1 cellular context compared by ENCODE assay signal in genomic region chr16:72099377-72099818, GRCh38.
TF ChIP-seq lines count a peak whose summit lies in the region.

No MANE protein-coding gene starts in this region.

TF ChIP-seq in HepG2, 621 proteins besides CTCF, POLR2A, EP300 and RAD21 (continues in another document):
- peak; percentile 40; the same call in 1 of the 2 replicates for TF ChIP-seq ZBTB49 (CRISPR knock-in tag; IDR thresholded peaks at IDR 0.05; ENCODE audit: borderline replicate concordance)
- peak; percentile 22; the same call in 1 of the 2 replicates for TF ChIP-seq HDAC2 (CRISPR knock-in tag; IDR thresholded peaks at IDR 0.05)
- peak; percentile 44; the same call in 1 of the 2 replicates for TF ChIP-seq SALL1 (CRISPR knock-in tag; IDR thresholded peaks at IDR 0.05)
- no peak for TF ChIP-seq NFE2L2 (IDR thresholded peaks at IDR 0.05; ENCODE audit: low read length)
- TF ChIP-seq ZNF264 (CRISPR knock-in tag; IDR thresholded peaks at IDR 0.05): no peak
- TF ChIP-seq BCL3 (CRISPR knock-in tag; IDR thresholded peaks at IDR 0.05): peak; percentile 71; the same call in 1 of the 2 replicates
- no peak for TF ChIP-seq SMARCE1 (IDR thresholded peaks at IDR 0.05; ENCODE audit: borderline replicate concordance)
- no peak for TF ChIP-seq CEBPG (CRISPR knock-in tag; IDR thresholded peaks at IDR 0.05)
- peak; percentile 46; the same call in 1 of the 2 replicates for TF ChIP-seq ZNF331 (CRISPR knock-in tag; IDR thresholded peaks at IDR 0.05)
- TF ChIP-seq GATA4 (IDR thresholded peaks at IDR 0.05; ENCODE audit: borderline replicate concordance, low read depth): no peak
- peak; percentile 73; the same call in 1 of the 2 replicates for TF ChIP-seq IRF2 (CRISPR knock-in tag; IDR thresholded peaks at IDR 0.05)
- TF ChIP-seq HNF4G (IDR thresholded peaks at IDR 0.05; ENCODE audit: borderline replicate concordance, low read depth, low read length): 0 out of 2 replicates have a peak, but pooled peaks have one; percentile 17
- no peak for TF ChIP-seq HNF4G (CRISPR knock-in tag; IDR thresholded peaks at IDR 0.05; ENCODE audit: borderline replicate concordance, low read depth)
- peak; percentile 25; the same call in 1 of the 2 replicates for TF ChIP-seq POLR2AphosphoS5 (IDR thresholded peaks at IDR 0.05; ENCODE audit: low read depth, low read length)
- no peak for TF ChIP-seq TBL1XR1 (IDR thresholded peaks at IDR 0.05; ENCODE audit: borderline replicate concordance, low read length, partially characterized antibody)
- 0 out of 2 replicates have a peak, but pooled peaks have one; percentile 5 for TF ChIP-seq ETV6 (CRISPR knock-in tag; conservative IDR thresholded peaks at IDR 0.05)
- TF ChIP-seq, protein P1, sequence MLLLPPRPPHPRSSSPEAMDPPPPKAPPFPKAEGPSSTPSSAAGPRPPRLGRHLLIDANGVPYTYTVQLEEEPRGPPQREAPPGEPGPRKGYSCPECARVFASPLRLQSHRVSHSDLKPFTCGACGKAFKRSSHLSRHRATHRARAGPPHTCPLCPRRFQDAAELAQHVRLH (CRISPR knock-in tag; IDR thresholded peaks at IDR 0.05; ENCODE audit: borderline replicate concordance, low read depth): no peak
- TF ChIP-seq, protein P2, sequence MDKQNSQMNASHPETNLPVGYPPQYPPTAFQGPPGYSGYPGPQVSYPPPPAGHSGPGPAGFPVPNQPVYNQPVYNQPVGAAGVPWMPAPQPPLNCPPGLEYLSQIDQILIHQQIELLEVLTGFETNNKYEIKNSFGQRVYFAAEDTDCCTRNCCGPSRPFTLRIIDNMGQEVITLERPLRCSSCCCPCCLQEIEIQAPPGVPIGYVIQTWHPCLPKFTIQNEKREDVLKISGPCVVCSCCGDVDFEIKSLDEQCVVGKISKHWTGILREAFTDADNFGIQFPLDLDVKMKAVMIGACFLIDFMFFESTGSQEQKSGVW (CRISPR knock-in tag; IDR thresholded peaks at IDR 0.05; ENCODE audit: borderline replicate concordance): no peak
- TF ChIP-seq, protein P3, sequence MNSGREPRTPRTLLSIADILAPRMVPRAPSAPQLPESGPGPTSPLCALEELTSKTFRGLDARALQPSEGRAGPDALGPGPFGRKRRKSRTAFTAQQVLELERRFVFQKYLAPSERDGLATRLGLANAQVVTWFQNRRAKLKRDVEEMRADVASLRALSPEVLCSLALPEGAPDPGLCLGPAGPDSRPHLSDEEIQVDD (CRISPR knock-in tag; IDR thresholded peaks at IDR 0.05; ENCODE audit: borderline replicate concordance): 0 out of 2 replicates have a peak, but pooled peaks have one; percentile 35
- no peak for TF ChIP-seq ARID2 (CRISPR knock-in tag; IDR thresholded peaks at IDR 0.05; ENCODE audit: borderline replicate concordance)
- TF ChIP-seq RAD51 (IDR thresholded peaks at IDR 0.05; ENCODE audit: borderline replicate concordance): no peak
- TF ChIP-seq GPN1 (CRISPR knock-in tag; IDR thresholded peaks at IDR 0.05; ENCODE audit: borderline replicate concordance): no peak
- TF ChIP-seq ZNF138 (CRISPR knock-in tag; IDR thresholded peaks at IDR 0.05; ENCODE audit: low read depth): 0 out of 2 replicates have a peak, but pooled peaks have one; percentile 76
- no peak for TF ChIP-seq AHR (CRISPR knock-in tag; IDR thresholded peaks at IDR 0.05)
- TF ChIP-seq GABPB1 (CRISPR knock-in tag; IDR thresholded peaks at IDR 0.05): 0 out of 2 replicates have a peak, but pooled peaks have one; percentile 11
- peak; percentile 43; the same call in 1 of the 2 replicates for TF ChIP-seq BHLHE40 (IDR thresholded peaks at IDR 0.05; ENCODE audit: low read length)
- TF ChIP-seq, protein P4, sequence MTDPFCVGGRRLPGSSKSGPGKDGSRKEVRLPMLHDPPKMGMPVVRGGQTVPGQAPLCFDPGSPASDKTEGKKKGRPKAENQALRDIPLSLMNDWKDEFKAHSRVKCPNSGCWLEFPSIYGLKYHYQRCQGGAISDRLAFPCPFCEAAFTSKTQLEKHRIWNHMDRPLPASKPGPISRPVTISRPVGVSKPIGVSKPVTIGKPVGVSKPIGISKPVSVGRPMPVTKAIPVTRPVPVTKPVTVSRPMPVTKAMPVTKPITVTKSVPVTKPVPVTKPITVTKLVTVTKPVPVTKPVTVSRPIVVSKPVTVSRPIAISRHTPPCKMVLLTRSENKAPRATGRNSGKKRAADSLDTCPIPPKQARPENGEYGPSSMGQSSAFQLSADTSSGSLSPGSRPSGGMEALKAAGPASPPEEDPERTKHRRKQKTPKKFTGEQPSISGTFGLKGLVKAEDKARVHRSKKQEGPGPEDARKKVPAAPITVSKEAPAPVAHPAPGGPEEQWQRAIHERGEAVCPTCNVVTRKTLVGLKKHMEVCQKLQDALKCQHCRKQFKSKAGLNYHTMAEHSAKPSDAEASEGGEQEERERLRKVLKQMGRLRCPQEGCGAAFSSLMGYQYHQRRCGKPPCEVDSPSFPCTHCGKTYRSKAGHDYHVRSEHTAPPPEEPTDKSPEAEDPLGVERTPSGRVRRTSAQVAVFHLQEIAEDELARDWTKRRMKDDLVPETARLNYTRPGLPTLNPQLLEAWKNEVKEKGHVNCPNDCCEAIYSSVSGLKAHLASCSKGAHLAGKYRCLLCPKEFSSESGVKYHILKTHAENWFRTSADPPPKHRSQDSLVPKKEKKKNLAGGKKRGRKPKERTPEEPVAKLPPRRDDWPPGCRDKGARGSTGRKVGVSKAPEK (CRISPR knock-in tag; IDR thresholded peaks at IDR 0.05; ENCODE audit: borderline replicate concordance): no peak
- TF ChIP-seq, protein P5, sequence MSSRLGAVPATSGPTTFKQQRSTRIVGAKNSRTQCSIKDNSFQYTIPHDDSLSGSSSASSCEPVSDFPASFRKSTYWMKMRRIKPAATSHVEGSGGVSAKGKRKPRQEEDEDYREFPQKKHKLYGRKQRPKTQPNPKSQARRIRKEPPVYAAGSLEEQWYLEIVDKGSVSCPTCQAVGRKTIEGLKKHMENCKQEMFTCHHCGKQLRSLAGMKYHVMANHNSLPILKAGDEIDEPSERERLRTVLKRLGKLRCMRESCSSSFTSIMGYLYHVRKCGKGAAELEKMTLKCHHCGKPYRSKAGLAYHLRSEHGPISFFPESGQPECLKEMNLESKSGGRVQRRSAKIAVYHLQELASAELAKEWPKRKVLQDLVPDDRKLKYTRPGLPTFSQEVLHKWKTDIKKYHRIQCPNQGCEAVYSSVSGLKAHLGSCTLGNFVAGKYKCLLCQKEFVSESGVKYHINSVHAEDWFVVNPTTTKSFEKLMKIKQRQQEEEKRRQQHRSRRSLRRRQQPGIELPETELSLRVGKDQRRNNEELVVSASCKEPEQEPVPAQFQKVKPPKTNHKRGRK (CRISPR knock-in tag; IDR thresholded peaks at IDR 0.05): no peak
- no peak for TF ChIP-seq ZFP36L2 (CRISPR knock-in tag; IDR thresholded peaks at IDR 0.05)
- TF ChIP-seq ZNF788 (CRISPR knock-in tag; IDR thresholded peaks at IDR 0.05; ENCODE audit: borderline replicate concordance): 0 out of 2 replicates have a peak, but pooled peaks have one; percentile 26
- no peak for TF ChIP-seq ZFYVE20 (CRISPR knock-in tag; IDR thresholded peaks at IDR 0.05; ENCODE audit: borderline replicate concordance, low read depth)
- no peak for TF ChIP-seq MAFF (IDR thresholded peaks at IDR 0.05; ENCODE audit: low read depth, low read length)
- TF ChIP-seq GMEB2 (CRISPR knock-in tag; IDR thresholded peaks at IDR 0.05; ENCODE audit: low read depth): no peak
- TF ChIP-seq, protein P6, sequence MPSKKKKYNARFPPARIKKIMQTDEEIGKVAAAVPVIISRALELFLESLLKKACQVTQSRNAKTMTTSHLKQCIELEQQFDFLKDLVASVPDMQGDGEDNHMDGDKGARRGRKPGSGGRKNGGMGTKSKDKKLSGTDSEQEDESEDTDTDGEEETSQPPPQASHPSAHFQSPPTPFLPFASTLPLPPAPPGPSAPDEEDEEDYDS (CRISPR knock-in tag; IDR thresholded peaks at IDR 0.05): 0 out of 2 replicates have a peak, but pooled peaks have one; percentile 29
- no peak for TF ChIP-seq ZNF484 (CRISPR knock-in tag; IDR thresholded peaks at IDR 0.05; ENCODE audit: borderline replicate concordance, low read depth)
- TF ChIP-seq ZNF747 (CRISPR knock-in tag; IDR thresholded peaks at IDR 0.05; ENCODE audit: borderline replicate concordance): peak; percentile 40; the same call in 1 of the 2 replicates
- TF ChIP-seq HMGXB4 (CRISPR knock-in tag; IDR thresholded peaks at IDR 0.05; ENCODE audit: borderline replicate concordance in 1 of 2, low read depth in 1 of 2): 0 out of 4 replicates have a peak, but pooled peaks of 1 of the 2 experiments have one; percentile 33
- peak; percentile 49; the same call in 1 of the 2 replicates for TF ChIP-seq GATAD1 (CRISPR knock-in tag; IDR thresholded peaks at IDR 0.05)
- no peak for TF ChIP-seq KDM1A (CRISPR knock-in tag; IDR thresholded peaks at IDR 0.05)
- TF ChIP-seq ZNF468 (CRISPR knock-in tag; IDR thresholded peaks at IDR 0.05): 0 out of 2 replicates have a peak, but pooled peaks have one; percentile 30
- no peak for TF ChIP-seq ZNF816 (CRISPR knock-in tag; IDR thresholded peaks at IDR 0.05; ENCODE audit: borderline replicate concordance)
- 0 out of 2 replicates have a peak, but pooled peaks have one; percentile 19 for TF ChIP-seq MXD4 (CRISPR knock-in tag; IDR thresholded peaks at IDR 0.05)
- TF ChIP-seq, protein P7, sequence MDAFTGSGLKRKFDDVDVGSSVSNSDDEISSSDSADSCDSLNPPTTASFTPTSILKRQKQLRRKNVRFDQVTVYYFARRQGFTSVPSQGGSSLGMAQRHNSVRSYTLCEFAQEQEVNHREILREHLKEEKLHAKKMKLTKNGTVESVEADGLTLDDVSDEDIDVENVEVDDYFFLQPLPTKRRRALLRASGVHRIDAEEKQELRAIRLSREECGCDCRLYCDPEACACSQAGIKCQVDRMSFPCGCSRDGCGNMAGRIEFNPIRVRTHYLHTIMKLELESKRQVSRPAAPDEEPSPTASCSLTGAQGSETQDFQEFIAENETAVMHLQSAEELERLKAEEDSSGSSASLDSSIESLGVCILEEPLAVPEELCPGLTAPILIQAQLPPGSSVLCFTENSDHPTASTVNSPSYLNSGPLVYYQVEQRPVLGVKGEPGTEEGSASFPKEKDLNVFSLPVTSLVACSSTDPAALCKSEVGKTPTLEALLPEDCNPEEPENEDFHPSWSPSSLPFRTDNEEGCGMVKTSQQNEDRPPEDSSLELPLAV (CRISPR knock-in tag; conservative IDR thresholded peaks at IDR 0.05; ENCODE audit: low read depth): no peak
- TF ChIP-seq HDAC6 (IDR thresholded peaks at IDR 0.05; ENCODE audit: low read depth, low read length): no peak
- no peak for TF ChIP-seq TOPORS (CRISPR knock-in tag; IDR thresholded peaks at IDR 0.05)
- no peak for TF ChIP-seq SOX6 (IDR thresholded peaks at IDR 0.05)
- 0 out of 2 replicates have a peak, but pooled peaks have one; percentile 11 for TF ChIP-seq SOX6 (CRISPR knock-in tag; IDR thresholded peaks at IDR 0.05)
- TF ChIP-seq MED8 (CRISPR knock-in tag; IDR thresholded peaks at IDR 0.05; ENCODE audit: insufficient replicate concordance): no peak
- TF ChIP-seq ZSCAN31 (CRISPR knock-in tag; IDR thresholded peaks at IDR 0.05; ENCODE audit: low read depth): peak; percentile 54; the same call in 1 of the 2 replicates
- no peak for TF ChIP-seq HMGA1 (CRISPR knock-in tag; conservative IDR thresholded peaks at IDR 0.05)
- TF ChIP-seq ZZZ3 (CRISPR knock-in tag; IDR thresholded peaks at IDR 0.05; ENCODE audit: borderline replicate concordance): 0 out of 2 replicates have a peak, but pooled peaks have one; percentile 22
